Comparison of ENCODE assay signal across 8 cellular contexts in the genomic region with DNA sequence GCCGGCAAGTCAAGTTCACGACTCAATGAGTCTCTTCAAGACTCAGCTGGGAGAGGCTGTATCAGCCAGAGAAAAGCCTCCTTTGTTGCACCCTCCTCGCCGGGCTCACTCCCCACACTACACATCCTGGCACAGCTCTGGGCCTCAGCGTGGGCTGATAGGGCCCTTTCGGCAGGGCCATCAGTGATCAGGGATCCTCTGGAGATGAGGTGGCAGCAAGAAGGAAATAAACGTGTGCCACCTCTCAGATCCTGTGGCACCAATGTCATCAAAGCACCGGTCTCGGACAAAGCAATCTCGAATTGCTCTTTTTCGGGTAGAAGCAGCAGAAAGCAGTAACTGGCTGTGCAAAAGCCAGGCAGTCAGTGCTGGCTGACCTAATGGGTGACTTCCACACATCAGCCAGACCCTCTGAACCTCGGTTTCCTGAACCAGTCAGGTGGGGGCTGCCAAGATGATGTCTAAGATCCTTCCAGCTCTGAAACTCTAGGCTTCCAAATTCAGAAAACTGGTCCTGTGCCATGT. TPM values are rescaled to one million over a fixed set of nuclear protein-coding genes. Genes with fewer than 3 reads are reported as not detected.
DNase-seq lines count a peak whose midpoint lies in the region; ATAC-seq and TF ChIP-seq lines count a peak whose summit lies in the region.

No MANE protein-coding gene starts in this region.

- H3K4me1 ChIP-seq in spleen = peaks cover 67 to 93% (median 91%) of the 10 kb centered on the region in 6 donors

- TF ChIP-seq CTCF in HFF-Myc (IDR thresholded peaks at IDR 0.05; ENCODE audit: low read depth, low read length, missing control alignments) (no peak), spleen (IDR thresholded peaks at IDR 0.05 in 8 of 11, conservative IDR thresholded peaks at IDR 0.05 in 3 of 11) (no peak)

- peaks cover 0 to 49% (median 21%) of the 10 kb centered on the region in 6 donors for H3K36me3 ChIP-seq in spleen

- intact Hi-C loops in spleen (cut with DNase I; ENCODE audit: low total_unique reads) = no loop called here

- peaks cover 27 to 38% of the 10 kb centered on the region in 2 donors for H3K36me3 Mint-ChIP-seq in activated T-cell treated with anti-CD3 and anti-CD28 coated beads, Interleukin-2, amount 50 U/mL, for 72 hours (ENCODE audit: insufficient read depth in 2 of 2)

- DNase-seq in HFF-Myc (ENCODE audit: extremely low read depth, low read depth) (no peak), hippocampal formation (lab: John Stamatoyannopoulos, UW) (peak; percentile 46 to 54), spleen (peak; percentile 82), NOMO-1 (lab: John Stamatoyannopoulos, UW; ENCODE audit: unreplicated experiment in 2 of 2) (no peak), NCI-H128 (lab: John Stamatoyannopoulos, UW; ENCODE audit: unreplicated experiment) (no peak), DMS79 treated with DMSO at 0.1 percent for 48 hours (lab: John Stamatoyannopoulos, UW) (no peak), occipital lobe (lab: John Stamatoyannopoulos, UW) (no peak)
- peak; percentile 56 to 65 for DNase-seq in activated T-cell treated with anti-CD3 and anti-CD28 coated beads, Interleukin-2, amount 50 U/mL, for 72 hours

- H3K27me3 Mint-ChIP-seq in activated T-cell treated with anti-CD3 and anti-CD28 coated beads, Interleukin-2, amount 50 U/mL, for 72 hours (ENCODE audit: low read depth) = no peaks in the 10 kb centered on the region

- H3K4me1 Mint-ChIP-seq in activated T-cell treated with anti-CD3 and anti-CD28 coated beads, Interleukin-2, amount 50 U/mL, for 72 hours (ENCODE audit: low read depth) = peaks cover 68% of the 10 kb centered on the region

- no peak for TF ChIP-seq POLR2A in spleen (IDR thresholded peaks at IDR 0.05)

- peak overlapping the region; percentile 85 for H3K4me3 ChIP-seq in HFF-Myc (replicated peaks; ENCODE audit: low read depth, low read length)
- peak overlapping the region; percentile 86 to 99 (median 95) for H3K4me3 ChIP-seq in spleen

- WGBS in spleen, 5 donors = 23 to 37% (median 32%) methylated on average over 9 to 12 of the region's 12 CpGs

- H3K9me3 ChIP-seq in spleen = no peaks in the 10 kb centered on the region

- peak overlapping the region; percentile 94 to 95 for H3K4me3 Mint-ChIP-seq in activated T-cell treated with anti-CD3 and anti-CD28 coated beads, Interleukin-2, amount 50 U/mL, for 72 hours

- H3K27ac Mint-ChIP-seq in activated T-cell treated with anti-CD3 and anti-CD28 coated beads, Interleukin-2, amount 50 U/mL, for 72 hours = peak overlapping the region; percentile 94

- peak; percentile 20 to 21 for ATAC-seq in activated T-cell treated with anti-CD3 and anti-CD28 coated beads, Interleukin-2, amount 50 U/mL, for 72 hours (replicated peaks in 1 of 2)

- H3K27me3 ChIP-seq in spleen (replicated peaks in 1 of 7) = no peaks in the 10 kb centered on the region

- H3K9me3 Mint-ChIP-seq in activated T-cell treated with anti-CD3 and anti-CD28 coated beads, Interleukin-2, amount 50 U/mL, for 72 hours = no peaks in the 10 kb centered on the region

- peak overlapping the region; percentile 67 to 98 (median 96) for H3K27ac ChIP-seq in spleen

RNA-seq across cellular contexts. Expression of a gene that starts 2.1 kb away (rescaled TPM):
- 100 to 1,000 TPM; 136 to 159 TPM for total RNA-seq in activated T-cell treated with anti-CD3 and anti-CD28 coated beads, Interleukin-2, amount 50 U/mL, for 72 hours
- 100 to 1,000 TPM; 117 to 337 (median 201) TPM for total RNA-seq in spleen
- 10 to 100 TPM; 51.9 to 93.9 (median 53.7) TPM for polyA plus RNA-seq in spleen
- 22.9 TPM for total RNA-seq in occipital lobe

RNA-seq across cellular contexts. Expression of a gene that starts 31.8 kb away (rescaled TPM):
- total RNA-seq in activated T-cell treated with anti-CD3 and anti-CD28 coated beads, Interleukin-2, amount 50 U/mL, for 72 hours = 1 to 10 TPM; 1.1 to 1.5 TPM
- total RNA-seq in spleen = 1 to 10 TPM; 1.9 to 4.6 (median 2.6) TPM
- 1 to 10 TPM in 2 of 3 donors, under 1 TPM in 1; 0.74 to 2.0 (median 1.0) TPM for polyA plus RNA-seq in spleen
- total RNA-seq in occipital lobe = 0.16 TPM

RNA-seq across cellular contexts. Expression of a gene that starts 40.7 kb away (rescaled TPM):
- total RNA-seq in activated T-cell treated with anti-CD3 and anti-CD28 coated beads, Interleukin-2, amount 50 U/mL, for 72 hours = 10 to 100 TPM; 20.9 to 27.0 TPM
- total RNA-seq in spleen (10 to 100 TPM; 32.7 to 57.3 (median 40.3) TPM), occipital lobe (5.5 TPM)
- polyA plus RNA-seq in spleen = 10 to 100 TPM; 14.3 to 30.3 (median 28.8) TPM

RNA-seq across cellular contexts. Expression of a gene that starts 48.2 kb away (rescaled TPM):
- total RNA-seq in activated T-cell treated with anti-CD3 and anti-CD28 coated beads, Interleukin-2, amount 50 U/mL, for 72 hours = 10 to 100 TPM; 15.0 to 24.0 TPM
- total RNA-seq in spleen (10 to 100 TPM; 21.9 to 45.1 (median 30.4) TPM), occipital lobe (22.8 TPM)
- 10 to 100 TPM; 10.8 to 25.4 (median 15.2) TPM for polyA plus RNA-seq in spleen

RNA-seq across cellular contexts. Expression of a gene that starts 59.4 kb away (rescaled TPM):
- under 1 TPM; 0.58 to 0.81 TPM for total RNA-seq in activated T-cell treated with anti-CD3 and anti-CD28 coated beads, Interleukin-2, amount 50 U/mL, for 72 hours
- total RNA-seq in spleen (not detected), occipital lobe (not detected)
- 1 to 10 TPM in 2 of 3 donors, under 1 TPM in 1; 0.89 to 4.4 (median 1.2) TPM for polyA plus RNA-seq in spleen

Comparison
In these comparisons a context has a peak if more than half of its experiments do, and no peak if none do; other contexts are left out.
1. DNase-seq: peak in activated T-cell treated with anti-CD3 and anti-CD28 coated beads, Interleukin-2, amount 50 U/mL, for 72 hours (2 of 2), hippocampal formation (2 of 2) and spleen (single experiment); none in HFF-Myc (single experiment), NOMO-1 (0 of 2), NCI-H128 (single experiment), DMS79 treated with DMSO at 0.1 percent for 48 hours (single experiment) and occipital lobe (single experiment).